In the genomic region with DNA sequence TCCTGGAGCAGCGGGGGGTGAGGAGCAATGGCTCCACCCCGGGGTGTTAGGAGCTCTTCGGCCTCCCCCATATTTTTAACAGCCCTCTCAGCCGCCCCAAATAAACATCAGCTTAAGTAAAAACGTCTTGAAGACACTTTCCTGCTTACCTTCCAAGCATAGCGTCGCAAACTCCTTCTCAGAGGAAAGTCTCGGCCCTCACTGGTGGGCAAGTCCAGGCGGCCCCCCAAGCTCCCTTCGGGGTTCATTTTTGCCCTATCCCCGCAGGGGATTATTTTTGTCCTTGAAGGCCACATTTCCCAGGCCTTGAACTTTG, we compare ENCODE assay signal across 8 cellular contexts. TPM values are rescaled to one million over a fixed set of nuclear protein-coding genes. Genes with fewer than 3 reads are reported as not detected.
DNase-seq lines count a peak whose midpoint lies in the region; ATAC-seq and TF ChIP-seq lines count a peak whose summit lies in the region.

No MANE protein-coding gene starts in this region.

- H3K9me3 ChIP-seq in colonic mucosa, result no peaks in the 10 kb centered on the region

- in situ Hi-C loops in KBM-7 (cut with MboI; ENCODE audit: low pct_unique_long_range_greater_than_20kb, low sequenced_read_pairs), result no loop called here

- H3K27ac ChIP-seq in C4-2B (peak overlapping the region; percentile 75; the same call in 1 of the 2 replicates), colonic mucosa (peak overlapping the region; percentile 63)

- ATAC-seq in natural killer cell (no peak), HG03108 (IDR thresholded peaks at IDR 0.05; ENCODE audit: unreplicated experiment) (no peak), GM21447 (IDR thresholded peaks at IDR 0.05; ENCODE audit: unreplicated experiment) (no peak)

- DNase-seq in KBM-7 (peak; percentile 23), colonic mucosa (no peak), natural killer cell (no peak), NCI-H69 (lab: John Stamatoyannopoulos, UW) (no peak), NCI-H1105 treated with DMSO at 0.1 percent for 48 hours (lab: John Stamatoyannopoulos, UW) (no peak)

- no peaks in the 10 kb centered on the region for H3K27me3 ChIP-seq in colonic mucosa

- TF ChIP-seq CTCF in C4-2B (conservative IDR thresholded peaks at IDR 0.05) (no peak), colonic mucosa (IDR thresholded peaks at IDR 0.05) (no peak), natural killer cell (IDR thresholded peaks at IDR 0.05) (no peak)

- H3K4me3 ChIP-seq in colonic mucosa, result peak overlapping the region; percentile 65

- no peaks in the 10 kb centered on the region for H3K27me3 Mint-ChIP-seq in natural killer cell (ENCODE audit: low read depth in 2 of 2)

- no peaks in the 10 kb centered on the region for H3K36me3 Mint-ChIP-seq in natural killer cell

- peaks cover 36 to 54% of the 10 kb centered on the region in 2 donors for H3K4me1 Mint-ChIP-seq in natural killer cell

- intact Hi-C loops in colonic mucosa (cut with DNase I) (no loop called here), natural killer cell (cut with micrococcal nuclease) (loop anchor here (2.0 to 10.0 kb wide), 4 partner anchors 15 to 915 kb away; a partner anchor contains a TSS)

- peaks cover 24% of the 10 kb centered on the region for H3K4me1 ChIP-seq in colonic mucosa

- H3K4me3 Mint-ChIP-seq in natural killer cell, result peak overlapping the region; percentile 95

- peak overlapping the region; percentile 77 to 89 for H3K9ac ChIP-seq in colonic mucosa (ENCODE audit: low read depth in 2 of 2, low read length in 2 of 2)

- H3K27ac Mint-ChIP-seq in natural killer cell, result peak overlapping the region; percentile 92 to 95

- H3K9me3 Mint-ChIP-seq in natural killer cell, result no peaks in the 10 kb centered on the region

- no peaks in the 10 kb centered on the region for H3K36me3 ChIP-seq in colonic mucosa

RNA-seq across cellular contexts. Expression of a gene that starts 0.9 kb away (rescaled TPM):
- total RNA-seq in colonic mucosa (10 to 100 TPM; 41.3 to 43.1 TPM), natural killer cell (100 to 1,000 TPM; 217 to 392 (median 264) TPM)

RNA-seq across cellular contexts. Expression of a gene that starts 41.0 kb away (rescaled TPM):
- 10 to 100 TPM; 20.3 to 29.3 TPM for total RNA-seq in colonic mucosa
- total RNA-seq in natural killer cell, result 10 to 100 TPM; 50.3 to 66.8 (median 52.5) TPM

Comparison
In these comparisons a context has a peak if more than half of its experiments do, and no peak if none do; other contexts are left out.
1. RNA of a gene that starts 0.9 kb away (total RNA-seq): 217 to 392 TPM in natural killer cell; 41.3 to 43.1 TPM in colonic mucosa; every median in the first group is over 4 times any median in the second.